In genomic region chr16:720507-720989, GRCh38 we compare ENCODE assay signal across 1 cellular context.
TF ChIP-seq lines count a peak whose summit lies in the region.

No MANE protein-coding gene starts in this region.

TF ChIP-seq in GM23338, 12 proteins besides CTCF, POLR2A, EP300 and RAD21 (continued from another document):
- no peak for TF ChIP-seq REST (IDR thresholded peaks at IDR 0.05; ENCODE audit: unreplicated experiment)
- TF ChIP-seq ETS1 (IDR thresholded peaks at IDR 0.05): no peak; the same call in 1 of the 2 replicates
- no peak for TF ChIP-seq POLR2AphosphoS5 (IDR thresholded peaks at IDR 0.05; ENCODE audit: low read depth)
- TF ChIP-seq NANOG (IDR thresholded peaks at IDR 0.05; ENCODE audit: borderline replicate concordance): no peak
- no peak for TF ChIP-seq CREB1 (CRISPR knock-in tag; IDR thresholded peaks at IDR 0.05; ENCODE audit: low read depth)
- no peak for TF ChIP-seq STAT1 (IDR thresholded peaks at IDR 0.05; ENCODE audit: unreplicated experiment)
- TF ChIP-seq EZH2 (IDR thresholded peaks at IDR 0.05; ENCODE audit: low read depth, unreplicated experiment): no peak
